In genomic region chr10:32373496-32373895, GRCh38 we compare ENCODE assay signal across 13 cellular contexts.
"Had no signal": no experiment of that assay in that cellular context is flagged by ENCODE, and none has a peak within 500 bp of the region (broad histone marks: within the 10 kb centered on the region; RNA-seq: fewer than 3 reads in every experiment).

No MANE protein-coding gene starts in this region.

- H3K4me3 Mint-ChIP-seq: naive B cell had no signal

- DNase-seq: activated CD4-positive, alpha-beta T cell treated with anti-CD3 and anti-CD28 coated beads, Interleukin-2, amount 50 U/mL, for 48 hours; activated CD8-positive, alpha-beta memory T cell treated with anti-CD3 and anti-CD28 coated beads, Interleukin-2, amount 50 U/mL, for 4 hours; activated naive CD4-positive, alpha-beta T cell treated with Interleukin-2 at 50 U/mL for 16 hours; body of pancreas; central memory CD4-positive, alpha-beta T cell; colonic mucosa; naive B cell; stimulated activated CD4-positive, alpha-beta T cell treated with anti-CD3 and anti-CD28 coated beads, Interleukin-1b, Interleukin-23, amount 100 ng/mL, for 48 hours; T1000 had no signal

- H3K36me3 ChIP-seq: colonic mucosa had no signal

- ATAC-seq: activated CD4-positive, CD25-positive, alpha-beta regulatory T cell treated with anti-CD3 and anti-CD28 coated beads, Interleukin-2, amount 50 U/mL, for 24 hours; body of pancreas; esophagus mucosa; left lobe of liver had no signal

- H3K27me3 ChIP-seq: body of pancreas, colonic mucosa, hepatocyte had no signal

- H3K9me3 ChIP-seq: body of pancreas, colonic mucosa had no signal

- H3K27me3 Mint-ChIP-seq: naive B cell had no signal

- H3K4me3 ChIP-seq: body of pancreas, colonic mucosa, hepatocyte had no signal

- H3K36me3 Mint-ChIP-seq: naive B cell had no signal

- H3K27ac ChIP-seq: colonic mucosa, hepatocyte had no signal
